ENCODE assay signal across 8 cellular contexts in genomic region chr4:37976513-37976912, GRCh38. TPM values are rescaled to one million over a fixed set of nuclear protein-coding genes. Genes with fewer than 3 reads are reported as not detected.
DNase-seq lines count a peak whose midpoint lies in the region; ATAC-seq and TF ChIP-seq lines count a peak whose summit lies in the region.

No MANE protein-coding gene starts in this region.

- no peaks in the 10 kb centered on the region for H3K36me3 ChIP-seq in thoracic aorta

- H3K9me3 ChIP-seq in thoracic aorta: no peaks in the 10 kb centered on the region

- no peak for ATAC-seq in thoracic aorta (ENCODE audit: insufficient number of reproducible peaks, low FRiP score, low read depth)
- ATAC-seq in GM21723 (IDR thresholded peaks at IDR 0.05; ENCODE audit: unreplicated experiment): no peak
- ATAC-seq in HG03439 (IDR thresholded peaks at IDR 0.05; ENCODE audit: unreplicated experiment): no peak

- no peak overlapping the region for H3K27ac Mint-ChIP-seq in T-helper 1 cell treated with Interleukin-12 subunit alpha and Interleukin-12 subunit beta and Interleukin-4 antibody, amounts not matched to agents 30 μg/mL and 1 μg/mL, for 36 hours

- DNase-seq in T-helper 1 cell: no peak
- no peak for DNase-seq in astrocyte of the cerebellum (ENCODE audit: low read depth)
- DNase-seq in thoracic aorta (ENCODE audit: low spot score): no peak
- DNase-seq in NCI-H2196 (lab: John Stamatoyannopoulos, UW; ENCODE audit: unreplicated experiment): no peak

- H3K4me3 Mint-ChIP-seq in T-helper 1 cell treated with Interleukin-12 subunit alpha and Interleukin-12 subunit beta and Interleukin-4 antibody, amounts not matched to agents 30 μg/mL and 1 μg/mL, for 36 hours: peak overlapping the region; percentile 21

- no peaks in the 10 kb centered on the region for H3K27me3 ChIP-seq in layer of hippocampus (ENCODE audit: control insufficient read depth, insufficient read depth, low read length)
- H3K27me3 ChIP-seq in thoracic aorta (replicated peaks; ENCODE audit: insufficient read depth): no peaks in the 10 kb centered on the region

- H3K36me3 Mint-ChIP-seq in T-helper 1 cell treated with Interleukin-12 subunit alpha and Interleukin-12 subunit beta and Interleukin-4 antibody, amounts not matched to agents 30 μg/mL and 1 μg/mL, for 36 hours (ENCODE audit: low read depth): peaks cover 4% of the 10 kb centered on the region

- H3K9me3 Mint-ChIP-seq in T-helper 1 cell treated with Interleukin-12 subunit alpha and Interleukin-12 subunit beta and Interleukin-4 antibody, amounts not matched to agents 30 μg/mL and 1 μg/mL, for 36 hours: no peaks in the 10 kb centered on the region

- TF ChIP-seq CTCF in astrocyte of the cerebellum (IDR thresholded peaks at IDR 0.05; ENCODE audit: low read depth, low read length, missing control alignments): no peak
- no peak for TF ChIP-seq CTCF in thoracic aorta (IDR thresholded peaks at IDR 0.05)

- H3K27me3 Mint-ChIP-seq in T-helper 1 cell treated with Interleukin-12 subunit alpha and Interleukin-12 subunit beta and Interleukin-4 antibody, amounts not matched to agents 30 μg/mL and 1 μg/mL, for 36 hours (ENCODE audit: low read depth): peaks cover 8% of the 10 kb centered on the region

- H3K4me3 ChIP-seq in astrocyte of the cerebellum (ENCODE audit: low read depth, low read length): peak overlapping the region; percentile 44
- peak overlapping the region; percentile 81 for H3K4me3 ChIP-seq in thoracic aorta

- peaks cover 14% of the 10 kb centered on the region for H3K4me1 Mint-ChIP-seq in T-helper 1 cell treated with Interleukin-12 subunit alpha and Interleukin-12 subunit beta and Interleukin-4 antibody, amounts not matched to agents 30 μg/mL and 1 μg/mL, for 36 hours (ENCODE audit: low read depth)

- in situ Hi-C loops in astrocyte of the cerebellum (cut with HindIII; ENCODE audit: low sequenced_read_pairs): no loop called here

- H3K27ac ChIP-seq in layer of hippocampus (ENCODE audit: low read depth, low read length): peak overlapping the region; percentile 73
- peak overlapping the region; percentile 93 for H3K27ac ChIP-seq in thoracic aorta

- peaks cover 44 to 58% of the 10 kb centered on the region in 2 donors for H3K4me1 ChIP-seq in thoracic aorta (ENCODE audit: control insufficient read depth in 1 of 2, low read depth in 2 of 2)

RNA-seq across cellular contexts. Expression of gene PTTG2, which starts 16.3 kb away (rescaled TPM):
- total RNA-seq in thoracic aorta: 10 to 100 TPM in 1 of 2 donors, 1 to 10 TPM in 1; 2.2 to 10.7 TPM
